Comparison of ENCODE assay signal across 20 cellular contexts in the genomic region with DNA sequence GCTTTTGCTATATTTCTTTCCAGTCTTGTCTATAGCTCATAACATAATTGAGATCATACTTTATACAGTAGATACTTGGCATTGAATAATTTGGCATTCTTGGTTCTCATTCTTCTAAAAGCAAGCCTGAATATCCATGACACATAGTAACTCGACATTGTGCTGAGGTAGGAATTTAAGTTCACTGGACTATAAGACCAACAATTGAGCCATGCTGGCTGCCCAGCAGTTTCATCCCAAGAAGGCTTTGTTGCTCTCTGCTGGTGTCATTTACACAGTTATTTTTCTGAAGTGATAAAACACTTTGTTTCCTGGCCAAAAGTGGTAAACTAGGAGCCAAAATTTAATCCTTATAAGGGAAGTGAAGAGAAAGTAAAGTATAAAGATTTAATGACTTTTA.
"Had no signal": no experiment of that assay in that cellular context is flagged by ENCODE, and none has a peak within 500 bp of the region (broad histone marks: within the 10 kb centered on the region; RNA-seq: fewer than 3 reads in every experiment).

No MANE protein-coding gene starts in this region.

- H3K4me3 ChIP-seq: adrenal gland, lower lobe of right lung, stomach, thoracic aorta had no signal

- H3K36me3 Mint-ChIP-seq: activated CD4-positive, alpha-beta memory T cell treated with anti-CD3 and anti-CD28 coated beads for 36 hours; activated CD8-positive, alpha-beta memory T cell treated with anti-CD3 and anti-CD28 coated beads, Interleukin-2, amount 10 ng/mL, durations not matched to agents 7 days and 5 days; immature natural killer cell had no signal

- H3K27ac ChIP-seq: adrenal gland, brain microvascular endothelial cell, lower lobe of right lung, stomach, thoracic aorta had no signal

- ATAC-seq: activated CD4-positive, alpha-beta T cell treated with anti-CD3 and anti-CD28 coated beads for 36 hours; activated CD8-positive, alpha-beta memory T cell treated with anti-CD3 and anti-CD28 coated beads, Interleukin-2, amount 10 ng/mL, durations not matched to agents 7 days and 5 days; activated T-cell treated with anti-CD3 and anti-CD28 coated beads, Interleukin-2, amount 50 U/mL, for 4 hours; left cardiac atrium; lower lobe of right lung; T-helper 17 cell had no signal

- H3K9me3 Mint-ChIP-seq: activated CD4-positive, alpha-beta memory T cell treated with anti-CD3 and anti-CD28 coated beads for 36 hours; activated T-cell treated with anti-CD3 and anti-CD28 coated beads, Interleukin-2, amount 50 U/mL, for 4 hours; neural crest cell had no signal

- H3K4me1 Mint-ChIP-seq: activated CD4-positive, alpha-beta T cell treated with anti-CD3 and anti-CD28 coated beads for 36 hours; activated CD8-positive, alpha-beta memory T cell treated with anti-CD3 and anti-CD28 coated beads, Interleukin-2, amount 10 ng/mL, durations not matched to agents 7 days and 5 days; immature natural killer cell; neural crest cell; T-helper 17 cell had no signal

- H3K9me3 ChIP-seq: adrenal gland, lower lobe of right lung, stomach, thoracic aorta had no signal

- DNase-seq: activated CD4-positive, alpha-beta memory T cell treated with anti-CD3 and anti-CD28 coated beads for 36 hours; activated CD4-positive, alpha-beta T cell treated with anti-CD3 and anti-CD28 coated beads for 36 hours; activated CD8-positive, alpha-beta memory T cell treated with anti-CD3 and anti-CD28 coated beads, Interleukin-2, amount 10 ng/mL, durations not matched to agents 7 days and 5 days; activated effector memory CD4-positive, alpha-beta T cell treated with Interleukin-2 at 50 U/mL for 16 hours; activated naive CD4-positive, alpha-beta T cell treated with anti-CD3 and anti-CD28 coated beads, Interleukin-2, amount 50 U/mL, for 16 hours; activated T-cell treated with anti-CD3 and anti-CD28 coated beads, Interleukin-2, amount 50 U/mL, for 4 hours; adrenal gland; brain microvascular endothelial cell; erythroblast; head of caudate nucleus; immature natural killer cell; left cardiac atrium; lower lobe of right lung; midbrain; stimulated activated CD4-positive, alpha-beta T cell treated with anti-CD3 and anti-CD28 coated beads, Interleukin-12 subunit alpha, Interleukin-12 subunit beta, amount 100 ng/mL, for 4 hours; stimulated activated CD4-positive, alpha-beta T cell treated with anti-CD3 and anti-CD28 coated beads, Interleukin-2, amount 100 ng/mL, for 24 hours; stomach; T-helper 17 cell had no signal

- H3K27me3 Mint-ChIP-seq: activated CD4-positive, alpha-beta memory T cell treated with anti-CD3 and anti-CD28 coated beads for 36 hours; activated CD8-positive, alpha-beta memory T cell treated with anti-CD3 and anti-CD28 coated beads, Interleukin-2, amount 10 ng/mL, durations not matched to agents 7 days and 5 days had no signal

- H3K27me3 ChIP-seq: adrenal gland, brain microvascular endothelial cell, stomach had no signal

- H3K4me3 Mint-ChIP-seq: activated CD4-positive, alpha-beta memory T cell treated with anti-CD3 and anti-CD28 coated beads for 36 hours; activated CD4-positive, alpha-beta T cell treated with anti-CD3 and anti-CD28 coated beads for 36 hours; activated CD8-positive, alpha-beta memory T cell treated with anti-CD3 and anti-CD28 coated beads, Interleukin-2, amount 10 ng/mL, durations not matched to agents 7 days and 5 days; activated T-cell treated with anti-CD3 and anti-CD28 coated beads, Interleukin-2, amount 50 U/mL, for 4 hours; immature natural killer cell; neural crest cell; T-helper 17 cell had no signal

- H3K27ac Mint-ChIP-seq: activated CD4-positive, alpha-beta memory T cell treated with anti-CD3 and anti-CD28 coated beads for 36 hours; activated CD4-positive, alpha-beta T cell treated with anti-CD3 and anti-CD28 coated beads for 36 hours; activated CD8-positive, alpha-beta memory T cell treated with anti-CD3 and anti-CD28 coated beads, Interleukin-2, amount 10 ng/mL, durations not matched to agents 7 days and 5 days; immature natural killer cell; T-helper 17 cell had no signal

- H3K4me1 ChIP-seq: adrenal gland, lower lobe of right lung had no signal

- H3K36me3 ChIP-seq: adrenal gland, lower lobe of right lung, stomach, thoracic aorta had no signal
